12 cellular contexts compared by ENCODE assay signal in the genomic region with DNA sequence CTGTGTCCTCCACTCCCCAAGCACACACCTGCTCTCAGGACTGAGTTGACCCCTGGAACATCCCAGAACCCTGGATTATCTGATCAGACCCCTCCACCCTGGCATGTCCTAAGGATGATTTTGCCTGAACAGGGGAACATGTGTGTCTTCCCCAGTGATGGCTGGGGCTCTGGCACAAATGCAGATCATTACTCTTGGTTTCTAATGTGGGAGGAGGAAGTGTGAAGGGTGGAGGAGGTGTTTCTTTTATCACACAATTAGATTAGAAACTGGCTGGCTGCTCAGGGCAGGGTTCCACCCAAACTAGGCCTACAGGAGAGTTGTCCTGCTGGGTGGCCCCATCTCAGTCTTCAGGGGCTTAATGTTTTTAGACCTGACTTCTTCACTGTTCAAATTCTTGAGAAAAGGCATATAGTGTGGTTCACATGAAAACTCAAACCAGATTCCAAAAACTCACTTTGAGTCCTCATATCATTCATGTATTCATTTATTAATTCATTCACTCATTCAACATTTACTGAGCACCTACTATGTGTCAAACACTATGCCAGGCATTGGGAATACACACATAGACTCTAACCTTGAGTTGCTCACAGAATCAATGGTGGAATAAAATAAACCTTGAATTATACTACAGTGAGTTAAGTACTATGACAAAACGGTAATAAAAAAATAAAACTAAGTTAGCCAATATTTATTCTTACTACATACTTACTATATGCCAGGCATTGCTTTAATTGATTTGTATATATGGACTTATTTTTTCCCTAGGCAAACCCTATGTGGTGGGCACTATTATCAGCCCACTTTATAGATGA.
DNase-seq lines count a peak whose midpoint lies in the region; ATAC-seq lines count a peak whose summit lies in the region.
"Had no signal": no experiment of that assay in that cellular context is flagged by ENCODE, and none has a peak within 500 bp of the region (broad histone marks: within the 10 kb centered on the region; RNA-seq: fewer than 3 reads in every experiment).

No MANE protein-coding gene starts in this region.

- H3K79me1 ChIP-seq in neuronal stem cell (ENCODE audit: low read depth, low read length) = no peaks in the 10 kb centered on the region

- no peak overlapping the region for H2BK120ac ChIP-seq in neuronal stem cell (ENCODE audit: low read depth, low read length)

- H3K36me3 Mint-ChIP-seq in CD8-positive, alpha-beta memory T cell = peaks cover 0 to 1% (median 0%) of the 10 kb centered on the region in 3 donors
- H3K36me3 Mint-ChIP-seq in activated naive CD8-positive, alpha-beta T cell treated with anti-CD3 and anti-CD28 coated beads, Interleukin-2, amount 10 ng/mL, durations not matched to agents 7 days and 5 days = no peaks in the 10 kb centered on the region

- H3K4me2 ChIP-seq in neuronal stem cell (ENCODE audit: insufficient read depth, low read length, poor library complexity, severe bottlenecking) = no peak overlapping the region

- no peak overlapping the region for H3K18ac ChIP-seq in neuronal stem cell (ENCODE audit: low read length)

- peak overlapping the region; percentile 9 to 79 (median 63) for H3K4me3 Mint-ChIP-seq in CD8-positive, alpha-beta memory T cell
- no peak overlapping the region for H3K4me3 Mint-ChIP-seq in activated naive CD8-positive, alpha-beta T cell treated with anti-CD3 and anti-CD28 coated beads, Interleukin-2, amount 10 ng/mL, durations not matched to agents 7 days and 5 days
- H3K4me3 Mint-ChIP-seq: HFFc6, nephron progenitor cell had no signal

- peak overlapping the region; percentile 32 for H3K4me3 ChIP-seq in CD8-positive, alpha-beta memory T cell (ENCODE audit: low read length)
- no peak overlapping the region for H3K4me3 ChIP-seq in neuronal stem cell (ENCODE audit: low read length in 2 of 2)

- H3K9ac ChIP-seq in neuronal stem cell (ENCODE audit: low read depth, low read length, poor library complexity) = no peak overlapping the region

- H3K4ac ChIP-seq in neuronal stem cell (ENCODE audit: low read length) = no peak overlapping the region

- H2BK5ac ChIP-seq in neuronal stem cell (ENCODE audit: low read length) = no peak overlapping the region

- no peaks in the 10 kb centered on the region for H3K27me3 Mint-ChIP-seq in CD8-positive, alpha-beta memory T cell
- no peaks in the 10 kb centered on the region for H3K27me3 Mint-ChIP-seq in activated naive CD8-positive, alpha-beta T cell treated with anti-CD3 and anti-CD28 coated beads, Interleukin-2, amount 10 ng/mL, durations not matched to agents 7 days and 5 days

- H2AFZ ChIP-seq in neuronal stem cell (ENCODE audit: low read length) = no peak overlapping the region

- H4K91ac ChIP-seq in neuronal stem cell (ENCODE audit: low read depth, low read length, poor library complexity) = no peak overlapping the region

- ATAC-seq in GM19324 (IDR thresholded peaks at IDR 0.05; ENCODE audit: low FRiP score, unreplicated experiment) (peak; percentile 70), HG03064 (IDR thresholded peaks at IDR 0.05; ENCODE audit: low read depth, unreplicated experiment) (peak; percentile 51)
- ATAC-seq in activated naive CD8-positive, alpha-beta T cell treated with anti-CD3 and anti-CD28 coated beads, Interleukin-2, amount 10 ng/mL, durations not matched to agents 7 days and 5 days (ENCODE audit: low read depth) = peak; percentile 34

- H3K23ac ChIP-seq in neuronal stem cell (ENCODE audit: low read depth, low read length, poor library complexity) = no peak overlapping the region

- H2BK15ac ChIP-seq in neuronal stem cell (ENCODE audit: low read length) = no peak overlapping the region

- H3K27ac Mint-ChIP-seq in CD8-positive, alpha-beta memory T cell = peak overlapping the region; percentile 34 to 80 (median 75)
- H3K27ac Mint-ChIP-seq in activated naive CD8-positive, alpha-beta T cell treated with anti-CD3 and anti-CD28 coated beads, Interleukin-2, amount 10 ng/mL, durations not matched to agents 7 days and 5 days = peak overlapping the region; percentile 1
- H3K27ac Mint-ChIP-seq: HFFc6, nephron progenitor cell had no signal

- no peak for DNase-seq in CD8-positive, alpha-beta memory T cell
- DNase-seq in activated naive CD8-positive, alpha-beta T cell treated with anti-CD3 and anti-CD28 coated beads, Interleukin-2, amount 10 ng/mL, durations not matched to agents 7 days and 5 days = no peak
- DNase-seq in NCI-H526 (lab: John Stamatoyannopoulos, UW) (no peak), NCI-H2171 (lab: John Stamatoyannopoulos, UW) (no peak), hepatic stellate cell (ENCODE audit: low spot score) (no peak), neuronal stem cell (ENCODE audit: low spot score) (no peak)
- DNase-seq: DND-41, HFFc6, NCI-H1092 treated with DMSO at 0.1 percent for 48 hours, nephron progenitor cell had no signal

- H3K36me3 ChIP-seq in CD8-positive, alpha-beta memory T cell (ENCODE audit: insufficient read depth, low read length) = no peaks in the 10 kb centered on the region
- no peaks in the 10 kb centered on the region for H3K36me3 ChIP-seq in neuronal stem cell (replicated peaks in 1 of 2; ENCODE audit: control insufficient read depth in 2 of 2, insufficient read depth in 2 of 2, low read length in 2 of 2)

- H3K14ac ChIP-seq in neuronal stem cell (ENCODE audit: low read length) = no peak overlapping the region

- no peaks in the 10 kb centered on the region for H3K9me3 Mint-ChIP-seq in CD8-positive, alpha-beta memory T cell
- H3K9me3 Mint-ChIP-seq in activated naive CD8-positive, alpha-beta T cell treated with anti-CD3 and anti-CD28 coated beads, Interleukin-2, amount 10 ng/mL, durations not matched to agents 7 days and 5 days = no peaks in the 10 kb centered on the region
- H3K9me3 Mint-ChIP-seq: HFFc6, nephron progenitor cell had no signal

- no peaks in the 10 kb centered on the region for H3K9me3 ChIP-seq in CD8-positive, alpha-beta memory T cell (ENCODE audit: low read length)
- no peaks in the 10 kb centered on the region for H3K9me3 ChIP-seq in neuronal stem cell (replicated peaks in 1 of 2; ENCODE audit: control insufficient read depth in 2 of 2, insufficient read depth in 1 of 2, low read depth in 1 of 2, low read length in 2 of 2)

- H4K8ac ChIP-seq in neuronal stem cell (ENCODE audit: low read depth, low read length) = no peak overlapping the region

- no peak overlapping the region for H2AK5ac ChIP-seq in neuronal stem cell (ENCODE audit: low read depth, low read length)

- H3K27ac ChIP-seq in CD8-positive, alpha-beta memory T cell (ENCODE audit: low read depth, low read length) = no peak overlapping the region
- H3K27ac ChIP-seq in neuronal stem cell (replicated peaks; ENCODE audit: low read length) = no peak overlapping the region

- H3K4me1 ChIP-seq in CD8-positive, alpha-beta memory T cell (ENCODE audit: insufficient read depth, low read length) = peaks cover 32% of the 10 kb centered on the region
- peaks cover 3 to 13% of the 10 kb centered on the region in 2 donors for H3K4me1 ChIP-seq in neuronal stem cell (ENCODE audit: control insufficient read depth in 2 of 2, insufficient read depth in 1 of 2, low read depth in 1 of 2, low read length in 2 of 2)

- no peak overlapping the region for H2BK12ac ChIP-seq in neuronal stem cell (ENCODE audit: low read length)

- no CpG with 5 or more reads among the region's 1 CpG for WGBS in neuronal stem cell (ENCODE audit: extremely low coverage in 2 of 2, insufficient read length in 2 of 2, insufficient replicate concordance in 1 of 2), 2 donors

- POLR2A ChIA-PET in CD8-positive, alpha-beta memory T cell (lab: Charles Lee) = no interaction called here
- POLR2A ChIA-PET in activated naive CD8-positive, alpha-beta T cell treated with anti-CD3 and anti-CD28 coated beads, Interleukin-2, amount 10 ng/mL, durations not matched to agents 7 days and 5 days (lab: Charles Lee) = no interaction called here

- H3K4me1 Mint-ChIP-seq in CD8-positive, alpha-beta memory T cell = peaks cover 43 to 48% (median 47%) of the 10 kb centered on the region in 3 donors
- peaks cover 28% of the 10 kb centered on the region for H3K4me1 Mint-ChIP-seq in activated naive CD8-positive, alpha-beta T cell treated with anti-CD3 and anti-CD28 coated beads, Interleukin-2, amount 10 ng/mL, durations not matched to agents 7 days and 5 days

- CTCF ChIA-PET in CD8-positive, alpha-beta memory T cell (lab: Charles Lee) = no interaction called here

- H3K27me3 ChIP-seq in CD8-positive, alpha-beta memory T cell (ENCODE audit: insufficient read depth, low read length, poor library complexity, severe bottlenecking) = no peaks in the 10 kb centered on the region
- no peaks in the 10 kb centered on the region for H3K27me3 ChIP-seq in neuronal stem cell (ENCODE audit: control insufficient read depth in 3 of 3, insufficient read depth in 3 of 3, low read depth in 1 of 3, low read length in 3 of 3)
